ENCODE assay signal across 12 cellular contexts in the genomic region with DNA sequence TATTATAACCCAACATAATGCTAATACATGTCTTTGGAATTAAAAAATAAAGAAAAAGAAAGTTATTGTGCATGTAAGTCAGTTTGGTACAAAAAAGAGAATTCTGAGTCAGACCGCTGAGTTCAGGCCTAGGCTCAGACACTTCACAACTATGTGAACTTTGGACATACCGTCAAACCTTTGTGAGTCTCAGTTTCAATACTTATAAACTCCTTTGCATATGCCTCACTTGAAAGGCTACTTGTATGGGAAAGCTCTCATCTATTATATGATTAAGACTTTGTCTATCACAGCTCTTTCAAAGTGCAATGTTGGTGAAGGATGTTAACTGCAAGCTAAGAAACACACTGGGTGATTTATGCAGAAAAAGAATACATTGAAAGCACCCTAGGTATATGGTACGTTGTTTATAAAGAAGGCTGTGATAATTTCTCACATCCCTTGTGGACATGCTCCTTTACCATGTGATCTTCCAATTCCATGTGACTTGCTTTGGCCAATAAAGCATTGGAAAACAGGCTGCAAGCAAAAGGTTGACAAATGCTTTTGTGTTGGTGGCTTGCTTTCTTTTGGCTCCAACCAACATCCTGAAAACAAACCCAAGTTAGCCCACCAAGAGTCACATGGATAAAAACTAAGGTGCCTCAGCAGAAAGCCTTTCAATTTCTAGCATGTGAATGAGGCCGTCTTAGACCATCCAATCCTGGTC. TPM values are rescaled to one million over a fixed set of nuclear protein-coding genes. Genes with fewer than 3 reads are reported as not detected.
DNase-seq lines count a peak whose midpoint lies in the region; ATAC-seq lines count a peak whose summit lies in the region.
"Had no signal": no experiment of that assay in that cellular context is flagged by ENCODE, and none has a peak within 500 bp of the region (broad histone marks: within the 10 kb centered on the region; RNA-seq: fewer than 3 reads in every experiment).

No MANE protein-coding gene starts in this region.

- peak; percentile 96 for ATAC-seq in GM18861 (IDR thresholded peaks at IDR 0.05; ENCODE audit: unreplicated experiment)
- ATAC-seq in GM21367 (IDR thresholded peaks at IDR 0.05; ENCODE audit: unreplicated experiment): peak; percentile 86
- peak; percentile 81 for ATAC-seq in HG03045 (IDR thresholded peaks at IDR 0.05; ENCODE audit: unreplicated experiment)
- peak; percentile 57 for ATAC-seq in left lobe of liver

- in situ Hi-C loops in G401 (cut with HindIII; ENCODE audit: low sequenced_read_pairs): no loop called here

- DNase-seq in left lobe of liver (ENCODE audit: low spot score) (no peak), SK-N-DZ (ENCODE audit: low spot score) (no peak), hypothalamus (lab: John Stamatoyannopoulos, UW) (no peak), NCI-H510A (lab: John Stamatoyannopoulos, UW) (no peak), G401 (ENCODE audit: low spot score) (no peak)
- DNase-seq: erythroblast, MG63, NCI-H345, trophoblast cell had no signal

RNA-seq across cellular contexts. Expression of gene INTS7, which starts 49.6 kb away (rescaled TPM):
- 5.2 TPM for total RNA-seq in left lobe of liver
- 19.0 and 19.7 TPM in 2 replicates for polyA plus RNA-seq in SK-N-DZ (2014; cell fraction: cytosol; rRNA removed)
- 19.9 and 24.6 TPM in 2 replicates for polyA plus RNA-seq in SK-N-DZ (2014; cell fraction: nucleus; rRNA removed)
- total RNA-seq in G401 (2014; rRNA removed; shearing (Covaris generic)): 9.4 and 15.3 TPM in 2 replicates

RNA-seq across cellular contexts. Expression of gene DTL, which starts 49.8 kb away (rescaled TPM):
- 0.10 TPM for total RNA-seq in left lobe of liver
- polyA plus RNA-seq in SK-N-DZ (2014; cell fraction: cytosol; rRNA removed): 48.3 and 50.2 TPM in 2 replicates
- 31.3 and 34.2 TPM in 2 replicates for polyA plus RNA-seq in SK-N-DZ (2014; cell fraction: nucleus; rRNA removed)
- 29.9 and 38.1 TPM in 2 replicates for total RNA-seq in G401 (2014; rRNA removed; shearing (Covaris generic))

Comparison
In these comparisons a context has a peak if more than half of its experiments do, and no peak if none do; other contexts are left out.
1. RNA of gene DTL, which starts 49.8 kb away (total RNA-seq): 29.9 to 38.1 TPM in G401; 0.10 TPM in left lobe of liver (single experiment); every median in the first group is over 10 times any median in the second.
2. Peak in every context shown above with its lines, with median percentiles within 50 percentile points of each other: ATAC-seq.